In genomic region chr6:104682722-104683643, GRCh38 we compare ENCODE assay signal across 8 cellular contexts.
DNase-seq lines count a peak whose midpoint lies in the region; ATAC-seq, FAIRE-seq and TF ChIP-seq lines count a peak whose summit lies in the region.

No MANE protein-coding gene starts in this region.

- H3K36me3 ChIP-seq in pancreas, result no peaks in the 10 kb centered on the region
- H3K36me3 ChIP-seq in uterus, result no peaks in the 10 kb centered on the region

- CTCF ChIA-PET in AG04449 (lab: Yijun Ruan, JAX), result interaction anchor here (0.7 to 3.0 kb wide), 15 partner anchors 9 to 395 kb away, joined by 3 to 16 read pairs (median 4); no protein-coding TSS in a partner anchor

- FAIRE-seq in pancreas (lab: Jason Lieb, UNC), result no peak

- H3K4me1 ChIP-seq in pancreas (no peaks in the 10 kb centered on the region), uterus (no peaks in the 10 kb centered on the region)

- 53 to 57% methylated on average over 15 of the region's 15 CpGs for WGBS in pancreas, 2 donors

- ATAC-seq in GM18511 (IDR thresholded peaks at IDR 0.05; ENCODE audit: unreplicated experiment) (peak; percentile 86), HG03025 (IDR thresholded peaks at IDR 0.05; ENCODE audit: low FRiP score, unreplicated experiment) (peak; percentile 78), pancreas (peak in 3 of 4 donors; percentile 39 to 50 (median 40))

- TF ChIP-seq POLR2A in uterus (IDR thresholded peaks at IDR 0.05), result no peak

- H3K27ac ChIP-seq in pancreas (no peak overlapping the region), uterus (no peak overlapping the region)

- DNase-seq in AG04449 (ENCODE audit: low read depth, low spot score), result no peak
- peak; percentile 28 to 54 for DNase-seq in NOMO-1 (lab: John Stamatoyannopoulos, UW; ENCODE audit: unreplicated experiment in 2 of 2)
- peak; percentile 65 for DNase-seq in activated CD8-positive, alpha-beta memory T cell treated with anti-CD3 and anti-CD28 coated beads, Interleukin-2, amount 50 U/mL, for 4 hours
- peak; percentile 64 for DNase-seq in fibroblast of pulmonary artery (ENCODE audit: low read depth)
- peak in 3 of 6 donors; percentile 30 to 65 (median 38) for DNase-seq in pancreas
- no peak for DNase-seq in uterus

- POLR2A ChIA-PET in AG04449 (lab: Yijun Ruan, JAX), result no interaction called here

- H3K9me3 ChIP-seq in pancreas (no peaks in the 10 kb centered on the region), uterus (no peaks in the 10 kb centered on the region)

- TF ChIP-seq CTCF in AG04449 (IDR thresholded peaks at IDR 0.05; ENCODE audit: insufficient read depth, low read length, missing control alignments), result peak; percentile 80
- peak; percentile 68 for TF ChIP-seq CTCF in fibroblast of pulmonary artery (IDR thresholded peaks at IDR 0.05; ENCODE audit: low read length, missing control alignments)
- peak; percentile 20 to 63 (median 46) for TF ChIP-seq CTCF in pancreas (IDR thresholded peaks at IDR 0.05)
- peak in 1 of 4 experiments; percentile 11 for TF ChIP-seq CTCF in uterus (IDR thresholded peaks at IDR 0.05)

- intact Hi-C loops in pancreas (cut with DNase I) (no loop called here), uterus (cut with DNase I; ENCODE audit: low total_unique reads) (no loop called here)

- no peak overlapping the region for H3K4me3 ChIP-seq in AG04449 (ENCODE audit: low read depth, low read length)
- no peak overlapping the region for H3K4me3 ChIP-seq in fibroblast of pulmonary artery (replicated peaks; ENCODE audit: low read depth, low read length)
- H3K4me3 ChIP-seq in pancreas, result no peak overlapping the region
- H3K4me3 ChIP-seq in uterus, result no peak overlapping the region

- H3K27me3 ChIP-seq in pancreas, result no peaks in the 10 kb centered on the region
- H3K27me3 ChIP-seq in uterus, result no peaks in the 10 kb centered on the region

Comparison
In these comparisons a context has a peak if more than half of its experiments do, and no peak if none do; other contexts are left out.
1. DNase-seq: peak in NOMO-1 (2 of 2), activated CD8-positive, alpha-beta memory T cell treated with anti-CD3 and anti-CD28 coated beads, Interleukin-2, amount 50 U/mL, for 4 hours (single experiment) and fibroblast of pulmonary artery (single experiment); none in AG04449 (single experiment) and uterus (0 of 2).
2. Peak in every context shown above with its lines, with median percentiles within 50 percentile points of each other: ATAC-seq.